In genomic region chr16:3046506-3047386, GRCh38 we compare ENCODE assay signal across 9 cellular contexts. TPM values are rescaled to one million over a fixed set of nuclear protein-coding genes. Genes with fewer than 3 reads are reported as not detected.
A peak's percentile ranks its signal among the peaks of the same experiment; 100 is the strongest.
DNase-seq lines count a peak whose midpoint lies in the region; ATAC-seq, FAIRE-seq and TF ChIP-seq lines count a peak whose summit lies in the region.
"Had no signal": no experiment of that assay in that cellular context is flagged by ENCODE, and none has a peak within 500 bp of the region (broad histone marks: within the 10 kb centered on the region; RNA-seq: fewer than 3 reads in every experiment).

Gene MMP25, plus strand, starts transcription at chr16:3046561. Its CDS starts 357 bp downstream, at chr16:3046918.

- intact Hi-C loops in GM12878 (cut with micrococcal nuclease; ENCODE audit: unreplicated experiment) = no loop called here
- intact Hi-C loops in right lobe of liver (cut with DNase I) = no loop called here

- peak; percentile 70 for ATAC-seq in GM12878
- ATAC-seq in right lobe of liver = peak in 1 of 4 donors; percentile 14
- ATAC-seq in HG02938 (IDR thresholded peaks at IDR 0.05; ENCODE audit: unreplicated experiment) = no peak
- ATAC-seq in GM21825 (IDR thresholded peaks at IDR 0.05; ENCODE audit: unreplicated experiment) = no peak

- CTCF ChIA-PET in GM12878 (lab: Yijun Ruan, JAX) = interaction anchor here (1.1 to 5.6 kb wide), 4 partner anchors 12 to 43 kb away, joined by 3 to 28 read pairs (median 20); no protein-coding TSS in a partner anchor

- POLR2A ChIA-PET in GM12878 (lab: Charles Lee) = interaction anchor here (0.5 kb wide), 1 partner anchor 84 kb away, joined by 9 read pairs; no protein-coding TSS in a partner anchor

- no peaks in the 10 kb centered on the region for H3K79me2 ChIP-seq in GM12878 (ENCODE audit: control insufficient read depth, insufficient read depth, low read length)

- H3K9me3 ChIP-seq in GM12878 (replicated peaks; ENCODE audit: control insufficient read depth, insufficient read depth, low read length) (no peaks in the 10 kb centered on the region), right lobe of liver (no peaks in the 10 kb centered on the region)

- 3% methylated on average over 54 of the region's 75 CpGs for WGBS in GM12878 (ENCODE audit: insufficient coverage, insufficient replicate concordance, low lambda C conversion rate, missing lambda C conversion rate)
- WGBS in right lobe of liver (ENCODE audit: insufficient coverage, low coverage, low lambda C conversion rate, missing lambda C conversion rate) = 4% methylated on average over 19 of the region's 75 CpGs

- no peak for DNase-seq in activated T-cell treated with anti-CD3 and anti-CD28 coated beads, Interleukin-2, amount 50 U/mL, for 24 hours
- DNase-seq in activated T-cell treated with anti-CD3 and anti-CD28 coated beads, Interleukin-2, amount 50 U/mL, for 1 hour = no peak
- no peak for DNase-seq in GM12878 (ENCODE audit: low read depth, low spot score)
- DNase-seq in right lobe of liver = peak in 1 of 3 donors; percentile 55
- DNase-seq in type B pancreatic cell (ENCODE audit: extremely low spot score, unreplicated experiment) = peak; percentile 69
- no peak for DNase-seq in NCI-H2029 treated with DMSO at 0.1 percent for 48 hours (lab: John Stamatoyannopoulos, UW)
- DNase-seq: NCI-H2171 had no signal

- peak within 1 kb of the TSS; percentile 68 for H3K4me3 Mint-ChIP-seq in activated T-cell treated with anti-CD3 and anti-CD28 coated beads, Interleukin-2, amount 50 U/mL, for 24 hours
- peak within 1 kb of the TSS; percentile 82 for H3K4me3 Mint-ChIP-seq in type B pancreatic cell

- H3K27ac ChIP-seq in GM12878 (ENCODE audit: control insufficient read depth, insufficient read depth) = no peak within 1 kb of the TSS
- H3K27ac ChIP-seq in right lobe of liver = no peak within 1 kb of the TSS

- peak within 1 kb of the TSS; percentile 50 for H3K9ac ChIP-seq in GM12878 (ENCODE audit: control insufficient read depth, insufficient read depth, low read length)

- BruUV-seq in GM12878 (replicated peaks; lab: Mats Ljungman, UMichigan) = no TSS peak

- no peak for TF ChIP-seq EP300 in GM12878 (IDR thresholded peaks at IDR 0.05; ENCODE audit: borderline replicate concordance in 1 of 2, control insufficient read depth in 1 of 2, low read depth in 2 of 2, low read length in 2 of 2)

- peaks cover 20% of the 10 kb centered on the region for H3K4me1 Mint-ChIP-seq in activated T-cell treated with anti-CD3 and anti-CD28 coated beads, Interleukin-2, amount 50 U/mL, for 24 hours (ENCODE audit: low read depth)
- peaks cover 4% of the 10 kb centered on the region for H3K4me1 Mint-ChIP-seq in type B pancreatic cell (ENCODE audit: unreplicated experiment)

- H3K27ac Mint-ChIP-seq in activated T-cell treated with anti-CD3 and anti-CD28 coated beads, Interleukin-2, amount 50 U/mL, for 24 hours = peak within 1 kb of the TSS; percentile 22
- peak within 1 kb of the TSS; percentile 69 for H3K27ac Mint-ChIP-seq in type B pancreatic cell

- H3K36me3 ChIP-seq in GM12878 (ENCODE audit: control insufficient read depth in 2 of 2, insufficient read depth in 2 of 2, low read length in 1 of 2) (no peaks in the 10 kb centered on the region), right lobe of liver (no peaks in the 10 kb centered on the region)

- RAD21 ChIA-PET in GM12878 (lab: Charles Lee; ENCODE audit: unreplicated experiment) = interaction anchor here (0.7 kb wide), 1 partner anchor 212 kb away, joined by 3 read pairs; no protein-coding TSS in a partner anchor

- in situ Hi-C loops in GM12878 (cut with MboI) = no loop called here

- H3K4me1 ChIP-seq in GM12878 (ENCODE audit: control insufficient read depth, insufficient read depth, low read length) (peaks cover 2% of the 10 kb centered on the region; the same call in 1 of the 2 replicates), right lobe of liver (peaks cover 0 to 16% (median 0%) of the 10 kb centered on the region in 4 donors)

- H3K4me3 ChIP-seq in GM12878 = peak within 1 kb of the TSS; percentile 82
- H3K4me3 ChIP-seq in right lobe of liver = peak within 1 kb of the TSS; percentile 21 to 40 (median 26)

- TF ChIP-seq POLR2A in GM12878 (IDR thresholded peaks at IDR 0.05; ENCODE audit: low read depth, low read length) (no peak), right lobe of liver (IDR thresholded peaks at IDR 0.05) (no peak)

- no peaks in the 10 kb centered on the region for H3K36me3 Mint-ChIP-seq in activated T-cell treated with anti-CD3 and anti-CD28 coated beads, Interleukin-2, amount 50 U/mL, for 24 hours (ENCODE audit: low read depth)
- no peaks in the 10 kb centered on the region for H3K36me3 Mint-ChIP-seq in type B pancreatic cell

- peaks cover 57% of the 10 kb centered on the region for H3K27me3 Mint-ChIP-seq in activated T-cell treated with anti-CD3 and anti-CD28 coated beads, Interleukin-2, amount 50 U/mL, for 24 hours
- peaks cover 79% of the 10 kb centered on the region for H3K27me3 Mint-ChIP-seq in type B pancreatic cell

- H3K27me3 ChIP-seq in GM12878 (replicated peaks in 1 of 2; ENCODE audit: control insufficient read depth in 2 of 2, insufficient read depth in 2 of 2, low read length in 1 of 2) = no peaks in the 10 kb centered on the region; a peak in 2 of 4 replicates
- H3K27me3 ChIP-seq in right lobe of liver = peaks cover 0 to 25% of the 10 kb centered on the region in 2 donors

- H4K20me1 ChIP-seq in GM12878 (ENCODE audit: control insufficient read depth, insufficient read depth) = no peaks in the 10 kb centered on the region

- H3K9me3 Mint-ChIP-seq in activated T-cell treated with anti-CD3 and anti-CD28 coated beads, Interleukin-2, amount 50 U/mL, for 24 hours = no peaks in the 10 kb centered on the region
- H3K9me3 Mint-ChIP-seq in type B pancreatic cell = no peaks in the 10 kb centered on the region

- FAIRE-seq in GM12878 (lab: Jason Lieb, UNC) = no peak

- SMC1A ChIA-PET in GM12878 (lab: Charles Lee; ENCODE audit: uncharacterized antibody, unreplicated experiment) = no interaction called here

- no peak for TF ChIP-seq RAD21 in GM12878 (IDR thresholded peaks at IDR 0.05; ENCODE audit: insufficient read depth, low read depth, low read length)

- TF ChIP-seq CTCF in GM12878 (IDR thresholded peaks at IDR 0.05 in 2 of 3, conservative IDR thresholded peaks at IDR 0.05 in 1 of 3; ENCODE audit: control insufficient read depth in 2 of 3, extremely low read depth in 1 of 3, insufficient read depth in 1 of 3, low read depth in 3 of 3, low read length in 3 of 3) (no peak), right lobe of liver (IDR thresholded peaks at IDR 0.05) (no peak), type B pancreatic cell (conservative IDR thresholded peaks at IDR 0.05) (no peak)

- peak within 1 kb of the TSS; percentile 62 for H2AFZ ChIP-seq in GM12878 (ENCODE audit: control insufficient read depth, low read depth, low read length)

- peak within 1 kb of the TSS; percentile 96 for H3K4me2 ChIP-seq in GM12878 (ENCODE audit: control insufficient read depth, insufficient read depth)

TF ChIP-seq in GM12878, 131 proteins besides CTCF, POLR2A, EP300 and RAD21 (continues in another document):
- TF ChIP-seq SUZ12 (IDR thresholded peaks at IDR 0.05; ENCODE audit: unreplicated experiment) = peak; percentile 98
- TF ChIP-seq MYC (IDR thresholded peaks at IDR 0.05; ENCODE audit: insufficient read depth, insufficient read length, insufficient replicate concordance, low read length, severe bottlenecking) = no peak
- no peak for TF ChIP-seq ZNF622 (IDR thresholded peaks at IDR 0.05)
- TF ChIP-seq JUND (IDR thresholded peaks at IDR 0.05; ENCODE audit: low read depth, low read length) = no peak
- no peak for TF ChIP-seq REST (IDR thresholded peaks at IDR 0.05; ENCODE audit: low read depth, low read length)

RNA-seq across cellular contexts. Expression of gene MMP25, which starts in this region (rescaled TPM):
- total RNA-seq in GM12878 (2013; cell fraction: nucleolus; rRNA removed) = 0.19 and 0.24 TPM in 2 replicates
- total RNA-seq in GM12878 (2014; rRNA removed) (0.11 and 0.33 TPM in 2 replicates), GM12878 (2014; rRNA removed; fragmentation: Illumina TruSeq; extraction: Trizol) (0.18 and 0.31 TPM in 2 replicates), GM12878 (2021) (0.31 and 0.35 TPM in 2 replicates), right lobe of liver (1 to 10 TPM; 1.3 to 2.0 (median 1.6) TPM), type B pancreatic cell (ENCODE audit: low replicate concordance) (0.14 TPM in 2 replicates)
- not detected for polyA plus RNA-seq in GM12878 (2011; ENCODE audit: low read depth)
- polyA plus RNA-seq in GM12878 (2011; rRNA removed) (0.01 and 0.03 TPM in 2 replicates), GM12878 (2014; fragmentation: Illumina TruSeq; extraction: Trizol) (0.06 TPM in 1 of 2 replicates, not detected in the other), GM12878 (2014; fragmentation: Nextera tagmentation; extraction: Ambion mirVana) (under 1 TPM in 1 of 2 experiments, not detected in 1; 0.04 TPM), GM12878 (2014; rRNA removed) (0.35 and 0.39 TPM in 2 replicates), GM12878 (2016; fragmentation: Nextera tagmentation; extraction: Ambion mirVana) (under 1 TPM; 0.13 to 0.36 TPM)
- polyA plus RNA-seq in GM12878 (2011; cell fraction: cytosol; rRNA removed) = 0.01 and 0.05 TPM in 2 replicates
- 0.42 and 0.53 TPM in 2 replicates for polyA plus RNA-seq in GM12878 (2011; cell fraction: nucleus; rRNA removed)
- 0.83 and 1.1 TPM in 2 replicates for polyA plus RNA-seq in GM12878 (2012)
- 0.07 and 0.67 TPM in 2 replicates for polyA minus RNA-seq in GM12878 (2011; rRNA and poly(A)+ RNA removed)
- polyA minus RNA-seq in GM12878 (2011; cell fraction: cytosol; rRNA and poly(A)+ RNA removed) = 0.27 TPM in 1 of 2 replicates, not detected in the other
- 0.60 and 0.67 TPM in 2 replicates for polyA minus RNA-seq in GM12878 (2011; cell fraction: nucleus; rRNA and poly(A)+ RNA removed)

Comparison
In these comparisons a context has a peak if more than half of its experiments do, and no peak if none do; other contexts are left out.
1. Peak in DNase-seq in type B pancreatic cell; RNA of the gene not detected or under 1 TPM.